ENCODE assay signal across 22 cellular contexts in the genomic region with DNA sequence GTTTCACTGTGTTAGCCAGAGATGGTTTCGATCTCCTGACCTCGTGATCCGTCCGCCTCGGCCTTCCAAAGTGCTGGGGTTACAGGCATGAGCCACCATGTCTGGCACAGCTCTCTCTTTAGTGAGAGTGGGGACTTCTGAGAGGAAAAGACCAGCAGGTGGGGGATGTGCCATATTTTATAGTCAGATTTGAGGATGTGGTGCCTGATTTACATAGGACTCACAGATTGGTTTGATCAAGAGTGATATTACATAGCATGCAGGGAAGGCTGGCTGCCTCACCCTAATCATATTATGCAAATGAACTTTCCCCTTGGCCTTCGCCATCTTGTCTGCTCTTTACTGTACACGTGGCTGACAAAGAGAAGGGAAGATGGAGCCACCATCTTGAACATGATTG.
"Had no signal": no experiment of that assay in that cellular context is flagged by ENCODE, and none has a peak within 500 bp of the region (broad histone marks: within the 10 kb centered on the region; RNA-seq: fewer than 3 reads in every experiment).

No MANE protein-coding gene starts in this region.

- ATAC-seq: activated CD8-positive, alpha-beta memory T cell treated with anti-CD3 and anti-CD28 coated beads, Interleukin-2, amount 10 ng/mL, durations not matched to agents 7 days and 5 days; WTC11 had no signal

- H3K4me3 ChIP-seq: cardiac muscle cell, Peyer's patch, SJSA1 had no signal

- H3K4me1 ChIP-seq: Peyer's patch, SJSA1 had no signal

- H3K36me3 ChIP-seq: brain microvascular endothelial cell, cardiac muscle cell, Peyer's patch, SJSA1 had no signal

- H3K27ac ChIP-seq: brain microvascular endothelial cell, cardiac muscle cell, Peyer's patch, SJSA1 had no signal

- DNase-seq: activated CD4-positive, alpha-beta T cell treated with anti-CD3 and anti-CD28 coated beads, Interleukin-2, amount 10 ng/mL, durations not matched to agents 24 days and 14 days; activated CD4-positive, alpha-beta T cell treated with anti-CD3 and anti-CD28 coated beads, Interleukin-2, amount 50 U/mL, for 48 hours; activated CD4-positive, CD25-positive, alpha-beta regulatory T cell treated with anti-CD3 and anti-CD28 coated beads, Interleukin-2, amount 50 U/mL, for 72 hours; activated CD8-positive, alpha-beta memory T cell treated with anti-CD3 and anti-CD28 coated beads, Interleukin-2, amount 10 ng/mL, durations not matched to agents 7 days and 5 days; activated effector memory CD4-positive, alpha-beta T cell treated with anti-CD3 and anti-CD28 coated beads, Interleukin-2, amount 50 U/mL, for 16 hours; activated naive CD4-positive, alpha-beta T cell treated with anti-CD3 and anti-CD28 coated beads for 36 hours; activated naive CD8-positive, alpha-beta T cell treated with anti-CD3 and anti-CD28 coated beads for 36 hours; activated T-cell treated with anti-CD3 and anti-CD28 coated beads, Interleukin-2, amount 50 U/mL, for 24 hours; brain microvascular endothelial cell; KBM-7; NCI-H1092 treated with DMSO at 0.1 percent for 48 hours; NCI-H1417 treated with DMSO at 0.1 percent for 48 hours; NCI-H1694 treated with DMSO at 0.1 percent for 48 hours; NCI-H2029 treated with DMSO at 0.1 percent for 48 hours; NCI-H510A treated with DMSO at 0.1 percent for 48 hours; NCI-H774; Peyer's patch; SHP77; T-helper 9 cell had no signal

- H3K27me3 ChIP-seq: brain microvascular endothelial cell, cardiac muscle cell, Peyer's patch, SJSA1 had no signal
